In genomic region chr12:71799105-71799504, GRCh38 we compare ENCODE assay signal across 15 cellular contexts. TPM values are rescaled to one million over a fixed set of nuclear protein-coding genes. Genes with fewer than 3 reads are reported as not detected.
DNase-seq lines count a peak whose midpoint lies in the region; ATAC-seq and TF ChIP-seq lines count a peak whose summit lies in the region.
"Had no signal": no experiment of that assay in that cellular context is flagged by ENCODE, and none has a peak within 500 bp of the region (broad histone marks: within the 10 kb centered on the region; RNA-seq: fewer than 3 reads in every experiment).

No MANE protein-coding gene starts in this region.

- no peaks in the 10 kb centered on the region for H3K9me3 Mint-ChIP-seq in activated T-cell treated with anti-CD3 and anti-CD28 coated beads, Interleukin-2, amount 50 U/mL, for 72 hours
- H3K9me3 Mint-ChIP-seq in activated T-cell treated with anti-CD3 and anti-CD28 coated beads, Interleukin-2, amount 50 U/mL, for 4 hours, result no peaks in the 10 kb centered on the region

- peak overlapping the region; percentile 28 for H3K27ac Mint-ChIP-seq in activated T-cell treated with anti-CD3 and anti-CD28 coated beads, Interleukin-2, amount 50 U/mL, for 72 hours

- DNase-seq in activated T-cell treated with anti-CD3 and anti-CD28 coated beads, Interleukin-2, amount 50 U/mL, for 72 hours, result no peak
- no peak for DNase-seq in activated T-cell treated with anti-CD3 and anti-CD28 coated beads, Interleukin-2, amount 50 U/mL, for 4 hours
- DNase-seq in foreskin melanocyte (peak; percentile 3), omental fat pad (ENCODE audit: low spot score) (no peak)
- DNase-seq: DND-41, heart left ventricle, midbrain, NCI-H1930, Peyer's patch, right cardiac atrium, upper lobe of left lung had no signal

- no peak for TF ChIP-seq CTCF in omental fat pad (IDR thresholded peaks at IDR 0.05)

- H3K27me3 Mint-ChIP-seq in activated T-cell treated with anti-CD3 and anti-CD28 coated beads, Interleukin-2, amount 50 U/mL, for 72 hours (ENCODE audit: low read depth), result no peaks in the 10 kb centered on the region
- no peaks in the 10 kb centered on the region for H3K27me3 Mint-ChIP-seq in activated T-cell treated with anti-CD3 and anti-CD28 coated beads, Interleukin-2, amount 50 U/mL, for 4 hours (ENCODE audit: low read depth)

- H3K36me3 Mint-ChIP-seq in activated T-cell treated with anti-CD3 and anti-CD28 coated beads, Interleukin-2, amount 50 U/mL, for 72 hours (ENCODE audit: insufficient read depth in 2 of 2), result no peaks in the 10 kb centered on the region
- H3K36me3 Mint-ChIP-seq in activated T-cell treated with anti-CD3 and anti-CD28 coated beads, Interleukin-2, amount 50 U/mL, for 4 hours (ENCODE audit: insufficient read depth), result no peaks in the 10 kb centered on the region

- no peaks in the 10 kb centered on the region for H3K4me1 Mint-ChIP-seq in activated T-cell treated with anti-CD3 and anti-CD28 coated beads, Interleukin-2, amount 50 U/mL, for 72 hours (ENCODE audit: low read depth)
- no peaks in the 10 kb centered on the region for H3K4me1 Mint-ChIP-seq in activated T-cell treated with anti-CD3 and anti-CD28 coated beads, Interleukin-2, amount 50 U/mL, for 4 hours (ENCODE audit: low read depth)

- H3K4me3 Mint-ChIP-seq in activated T-cell treated with anti-CD3 and anti-CD28 coated beads, Interleukin-2, amount 50 U/mL, for 72 hours, result no peak overlapping the region
- no peak overlapping the region for H3K4me3 Mint-ChIP-seq in activated T-cell treated with anti-CD3 and anti-CD28 coated beads, Interleukin-2, amount 50 U/mL, for 4 hours

- ATAC-seq in activated T-cell treated with anti-CD3 and anti-CD28 coated beads, Interleukin-2, amount 50 U/mL, for 72 hours (replicated peaks in 1 of 2), result no peak
- no peak for ATAC-seq in activated T-cell treated with anti-CD3 and anti-CD28 coated beads, Interleukin-2, amount 50 U/mL, for 4 hours
- ATAC-seq in SK-N-SH treated with all-trans-retinoic acid at 6 μM for 48 hours (peak; percentile 42), HG03439 (IDR thresholded peaks at IDR 0.05; ENCODE audit: unreplicated experiment) (no peak), GM18498 (IDR thresholded peaks at IDR 0.05; ENCODE audit: unreplicated experiment) (no peak), HG02610 (IDR thresholded peaks at IDR 0.05; ENCODE audit: unreplicated experiment) (no peak), omental fat pad (ENCODE audit: low FRiP score) (no peak)
- ATAC-seq: heart left ventricle, right cardiac atrium had no signal

TF ChIP-seq in SK-N-SH treated with all-trans-retinoic acid at 6 μM for 48 hours, 23 proteins besides CTCF, POLR2A, EP300 and RAD21:
- TF ChIP-seq ESRRG (CRISPR knock-in tag; IDR thresholded peaks at IDR 0.05) (no peak), ARNTL (CRISPR knock-in tag; IDR thresholded peaks at IDR 0.05; ENCODE audit: borderline replicate concordance, low read depth) (no peak), ZNF565 (CRISPR knock-in tag; conservative IDR thresholded peaks at IDR 0.05; ENCODE audit: low read depth) (no peak), BACH2 (CRISPR knock-in tag; IDR thresholded peaks at IDR 0.05; ENCODE audit: borderline replicate concordance) (no peak), POU6F1 (CRISPR knock-in tag; IDR thresholded peaks at IDR 0.05; ENCODE audit: borderline replicate concordance, low read depth) (no peak), PPARA (CRISPR knock-in tag; IDR thresholded peaks at IDR 0.05; ENCODE audit: borderline replicate concordance) (no peak), ZFP30 (CRISPR knock-in tag; IDR thresholded peaks at IDR 0.05) (no peak), ISL1 (CRISPR knock-in tag; IDR thresholded peaks at IDR 0.05) (no peak), ZC3H10 (CRISPR knock-in tag; IDR thresholded peaks at IDR 0.05) (no peak), TCF4 (CRISPR knock-in tag; IDR thresholded peaks at IDR 0.05; ENCODE audit: borderline replicate concordance) (no peak), CREB5 (CRISPR knock-in tag; IDR thresholded peaks at IDR 0.05; ENCODE audit: low read depth) (no peak)
TF ChIP-seq in SK-N-SH treated with all-trans-retinoic acid at 6 μM for 48 hours: peak in this region for 0.

RNA-seq across cellular contexts. Expression of gene TBC1D15, which starts 40.5 kb away (rescaled TPM):
- total RNA-seq in activated T-cell treated with anti-CD3 and anti-CD28 coated beads, Interleukin-2, amount 50 U/mL, for 72 hours, result 10 to 100 TPM; 78.5 to 81.2 TPM
- 10 to 100 TPM; 26.2 to 31.2 (median 30.7) TPM for total RNA-seq in activated T-cell treated with anti-CD3 and anti-CD28 coated beads, Interleukin-2, amount 50 U/mL, for 4 hours
- total RNA-seq in omental fat pad, result 10 to 100 TPM; 48.0 to 59.9 (median 58.5) TPM

RNA-seq across cellular contexts. Expression of gene RAB21, which starts 44.4 kb away (rescaled TPM):
- 100 to 1,000 TPM in 1 of 2 donors, 10 to 100 TPM in 1; 97.0 to 102 TPM for total RNA-seq in activated T-cell treated with anti-CD3 and anti-CD28 coated beads, Interleukin-2, amount 50 U/mL, for 72 hours
- 10 to 100 TPM; 90.5 to 97.5 (median 92.4) TPM for total RNA-seq in activated T-cell treated with anti-CD3 and anti-CD28 coated beads, Interleukin-2, amount 50 U/mL, for 4 hours
- total RNA-seq in omental fat pad, result 10 to 100 TPM; 12.9 to 49.5 (median 33.1) TPM
